ENCODE assay signal across 25 cellular contexts in the genomic region with DNA sequence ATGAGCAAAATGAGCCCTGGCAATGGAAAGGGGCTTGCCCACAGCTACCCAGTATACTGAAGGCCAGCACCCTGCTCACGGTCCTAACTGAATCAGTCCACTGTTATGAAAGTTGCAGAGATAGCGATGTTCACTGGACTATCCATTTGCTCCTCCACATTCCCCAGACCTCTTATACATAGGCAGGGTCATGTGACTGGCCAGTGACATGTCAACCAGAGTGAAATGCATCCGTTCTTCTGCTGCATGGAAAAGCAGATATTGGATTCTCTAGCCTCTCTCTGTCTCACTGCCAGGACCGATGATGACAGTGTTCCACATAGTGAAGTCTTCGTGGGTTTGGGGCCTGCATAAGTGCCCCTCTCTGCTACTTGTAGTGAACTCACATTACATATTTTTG.
"Had no signal": no experiment of that assay in that cellular context is flagged by ENCODE, and none has a peak within 500 bp of the region (broad histone marks: within the 10 kb centered on the region; RNA-seq: fewer than 3 reads in every experiment).

No MANE protein-coding gene starts in this region.

- H3K36me3 ChIP-seq: brain microvascular endothelial cell, esophagus muscularis mucosa, gastrocnemius medialis had no signal

- H3K4me1 ChIP-seq: foreskin keratinocyte, gastrocnemius medialis had no signal

- H3K4me3 ChIP-seq: esophagus muscularis mucosa, gastrocnemius medialis had no signal

- H3K27ac ChIP-seq: brain microvascular endothelial cell, esophagus muscularis mucosa, foreskin keratinocyte, gastrocnemius medialis had no signal

- ATAC-seq: activated CD4-positive, alpha-beta T cell treated with anti-CD3 and anti-CD28 coated beads for 36 hours; activated CD8-positive, alpha-beta T cell treated with anti-CD3 and anti-CD28 coated beads, Interleukin-2, amount 10 ng/mL, durations not matched to agents 7 days and 5 days; activated T-cell treated with anti-CD3 and anti-CD28 coated beads, Interleukin-2, amount 50 U/mL, for 4 hours; activated T-helper 17 cell treated with anti-CD3 and anti-CD28 coated beads, Interleukin-2, amount 50 U/mL, for 72 hours; effector memory CD8-positive, alpha-beta T cell; foreskin keratinocyte; gastrocnemius medialis had no signal

- H3K9me3 ChIP-seq: esophagus muscularis mucosa, gastrocnemius medialis had no signal

- H3K27me3 ChIP-seq: esophagus muscularis mucosa, foreskin keratinocyte, gastrocnemius medialis had no signal

- DNase-seq: activated CD4-positive, alpha-beta memory T cell treated with anti-CD3 and anti-CD28 coated beads for 36 hours; activated CD4-positive, alpha-beta T cell treated with anti-CD3 and anti-CD28 coated beads for 36 hours; activated CD4-positive, alpha-beta T cell treated with anti-CD3 and anti-CD28 coated beads, Interleukin-2, amount 10 ng/mL, durations not matched to agents 24 days and 14 days; activated CD4-positive, CD25-positive, alpha-beta regulatory T cell; activated CD4-positive, CD25-positive, alpha-beta regulatory T cell treated with anti-CD3 and anti-CD28 coated beads, Interleukin-2, amount 50 U/mL, for 72 hours; activated CD8-positive, alpha-beta T cell treated with anti-CD3 and anti-CD28 coated beads, Interleukin-2, amount 10 ng/mL, durations not matched to agents 7 days and 5 days; activated effector memory CD4-positive, alpha-beta T cell treated with Interleukin-2 at 50 U/mL for 16 hours; activated gamma-delta T cell treated with Interleukin-2 at 50 U/mL for 16 hours; activated naive CD4-positive, alpha-beta T cell treated with anti-CD3 and anti-CD28 coated beads, Interleukin-2, amount 50 U/mL, for 16 hours; activated naive CD4-positive, alpha-beta T cell treated with Interleukin-2 at 50 U/mL for 16 hours; activated T-cell treated with anti-CD3 and anti-CD28 coated beads, Interleukin-2, amount 50 U/mL, for 4 hours; amniotic stem cell; anterior cingulate cortex; brain microvascular endothelial cell; cortex of kidney; dermis blood vessel endothelial cell; effector CD4-positive, alpha-beta T cell; effector memory CD8-positive, alpha-beta T cell; erythroblast; foreskin keratinocyte; gastrocnemius medialis; glutamatergic neuron; T-helper 2 cell had no signal
